27 cellular contexts compared by ENCODE assay signal in the genomic region with DNA sequence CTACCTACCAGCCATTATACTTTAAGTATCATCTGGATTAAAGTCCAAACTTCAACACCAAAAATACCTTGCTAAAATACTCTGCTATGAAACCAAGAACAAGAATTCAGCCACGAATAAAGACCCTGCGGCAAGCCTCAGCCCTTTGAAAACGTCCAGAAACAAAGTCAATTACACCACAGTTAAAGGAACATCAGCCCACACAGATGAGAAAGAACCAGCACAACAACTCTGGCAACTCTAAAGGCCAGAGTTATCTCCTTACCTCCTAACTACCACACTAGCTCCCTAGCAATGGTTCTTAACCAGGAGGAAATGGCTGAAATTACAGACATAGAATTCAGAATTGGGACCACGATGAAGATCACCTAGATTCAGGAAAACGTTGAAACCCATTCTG.
"Had no signal": no experiment of that assay in that cellular context is flagged by ENCODE, and none has a peak within 500 bp of the region (broad histone marks: within the 10 kb centered on the region; RNA-seq: fewer than 3 reads in every experiment).

No MANE protein-coding gene starts in this region.

- H3K4me3 Mint-ChIP-seq: activated naive CD8-positive, alpha-beta T cell treated with anti-CD3 and anti-CD28 coated beads, Interleukin-2, amount 10 ng/mL, durations not matched to agents 7 days and 5 days; activated T-cell treated with anti-CD3 and anti-CD28 coated beads, Interleukin-2, amount 50 U/mL, for 24 hours; neural progenitor cell; stimulated activated naive B cell treated with anti-CD40 and anti-IgM and Interleukin-4, amounts not matched to agents 10 μg/mL and 1 μg/mL and 100 μg/mL, for 72 hours; T-helper 1 cell treated with Interleukin-12 subunit alpha and Interleukin-12 subunit beta and Interleukin-4 antibody, amounts not matched to agents 30 μg/mL and 1 μg/mL, for 36 hours had no signal

- H3K4me3 ChIP-seq: coronary artery, dorsolateral prefrontal cortex, neural progenitor cell, thoracic aorta had no signal

- ATAC-seq: left colon; naive thymus-derived CD4-positive, alpha-beta T cell; stimulated activated naive B cell treated with anti-CD40 and anti-IgM and Interleukin-4, amounts not matched to agents 10 μg/mL and 1 μg/mL and 100 μg/mL, for 72 hours had no signal

- H3K27ac Mint-ChIP-seq: activated naive CD8-positive, alpha-beta T cell treated with anti-CD3 and anti-CD28 coated beads, Interleukin-2, amount 10 ng/mL, durations not matched to agents 7 days and 5 days; activated T-cell treated with anti-CD3 and anti-CD28 coated beads, Interleukin-2, amount 50 U/mL, for 24 hours; activated T-helper 2 cell treated with anti-CD3 and anti-CD28 coated beads, Interferon-gamma antibody, Interleukin-2, Interleukin-4, amounts not matched to agents 10 μg/mL and 5 μg/mL and 100 μg/mL, durations not matched to agents 14 hours and 24 hours and 36 hours; neural progenitor cell; stimulated activated naive B cell treated with anti-CD40 and anti-IgM and Interleukin-4, amounts not matched to agents 10 μg/mL and 1 μg/mL and 100 μg/mL, for 72 hours; T-helper 1 cell treated with Interleukin-12 subunit alpha and Interleukin-12 subunit beta and Interleukin-4 antibody, amounts not matched to agents 30 μg/mL and 1 μg/mL, for 36 hours had no signal

- H3K36me3 ChIP-seq: brain microvascular endothelial cell, thoracic aorta, WERI-Rb-1 had no signal

- H3K9me3 Mint-ChIP-seq: activated naive CD8-positive, alpha-beta T cell treated with anti-CD3 and anti-CD28 coated beads, Interleukin-2, amount 10 ng/mL, durations not matched to agents 7 days and 5 days had no signal

- H3K27me3 Mint-ChIP-seq: activated naive CD8-positive, alpha-beta T cell treated with anti-CD3 and anti-CD28 coated beads, Interleukin-2, amount 10 ng/mL, durations not matched to agents 7 days and 5 days; naive thymus-derived CD4-positive, alpha-beta T cell; stimulated activated naive B cell treated with anti-CD40 and anti-IgM and Interleukin-4, amounts not matched to agents 10 μg/mL and 1 μg/mL and 100 μg/mL, for 72 hours had no signal

- H3K4me1 Mint-ChIP-seq: neural progenitor cell had no signal

- H3K27ac ChIP-seq: brain microvascular endothelial cell, coronary artery, neural progenitor cell, thoracic aorta, WERI-Rb-1 had no signal

- H3K9me3 ChIP-seq: SK-N-SH, thoracic aorta had no signal

- DNase-seq: activated CD4-positive, alpha-beta T cell treated with anti-CD3 and anti-CD28 coated beads, Interleukin-2, amount 50 U/mL, for 48 hours; activated CD8-positive, alpha-beta memory T cell treated with anti-CD3 and anti-CD28 coated beads, Interleukin-2, amount 50 U/mL, for 48 hours; activated naive CD8-positive, alpha-beta T cell treated with anti-CD3 and anti-CD28 coated beads, Interleukin-2, amount 10 ng/mL, durations not matched to agents 7 days and 5 days; activated T-cell treated with anti-CD3 and anti-CD28 coated beads, Interleukin-2, amount 50 U/mL, for 24 hours; amniotic stem cell; brain microvascular endothelial cell; effector memory CD4-positive, alpha-beta T cell; left colon; naive thymus-derived CD4-positive, alpha-beta T cell; right cardiac atrium; SK-N-SH; stimulated activated CD4-positive, alpha-beta T cell treated with anti-CD3 and anti-CD28 coated beads, Interleukin-15, amount 100 ng/mL, for 24 hours; stimulated activated CD4-positive, alpha-beta T cell treated with anti-CD3 and anti-CD28 coated beads, Interleukin-2, amount 100 ng/mL, for 24 hours; stimulated activated naive B cell treated with anti-CD40 and anti-IgM and Interleukin-4, amounts not matched to agents 10 μg/mL and 1 μg/mL and 100 μg/mL, for 72 hours; SW 1271; T1000; trophoblast cell; WERI-Rb-1 had no signal

- H3K4me1 ChIP-seq: neural progenitor cell had no signal

- H3K27me3 ChIP-seq: brain microvascular endothelial cell, neural progenitor cell had no signal

- FAIRE-seq: frontal cortex, keratinocyte, urothelium cell line had no signal
